1 cellular context compared by ENCODE assay signal in genomic region chr10:27099916-27100799, GRCh38.
A peak's percentile ranks its signal among the peaks of the same experiment; 100 is the strongest.
TF ChIP-seq lines count a peak whose summit lies in the region.

ANKRD26 (minus strand) TSS chr10:27100494; CDS start chr10:27100326, 168 bp downstream.

TF ChIP-seq in K562, 482 proteins besides CTCF, POLR2A, EP300 and RAD21 (continued from another document and continues in another):
- TF ChIP-seq MEF2A (IDR thresholded peaks at IDR 0.05; ENCODE audit: control insufficient read depth, low read depth, low read length), result no peak
- TF ChIP-seq ZBTB17 (CRISPR knock-in tag; IDR thresholded peaks at IDR 0.05), result no peak
- no peak; the same call in 1 of the 2 replicates for TF ChIP-seq TOE1 (IDR thresholded peaks at IDR 0.05; ENCODE audit: borderline replicate concordance)
- TF ChIP-seq TOE1 (CRISPR knock-in tag; IDR thresholded peaks at IDR 0.05; ENCODE audit: borderline replicate concordance, low read depth), result no peak
- no peak for TF ChIP-seq CREB5 (CRISPR knock-in tag; IDR thresholded peaks at IDR 0.05)
- no peak; the same call in 1 of the 2 replicates for TF ChIP-seq CHD2 (IDR thresholded peaks at IDR 0.05; ENCODE audit: low read depth, low read length)
- TF ChIP-seq MTF1 (CRISPR knock-in tag; IDR thresholded peaks at IDR 0.05; ENCODE audit: borderline replicate concordance), result no peak
- peak; percentile 51; the same call in 1 of the 2 replicates for TF ChIP-seq GABPB1 (CRISPR knock-in tag; IDR thresholded peaks at IDR 0.05)
- no peak for TF ChIP-seq ZNF384 (IDR thresholded peaks at IDR 0.05; ENCODE audit: low read depth, low read length)
- TF ChIP-seq E2F8 (IDR thresholded peaks at IDR 0.05; ENCODE audit: low read depth, partially characterized antibody), result no peak
- TF ChIP-seq, protein P1, sequence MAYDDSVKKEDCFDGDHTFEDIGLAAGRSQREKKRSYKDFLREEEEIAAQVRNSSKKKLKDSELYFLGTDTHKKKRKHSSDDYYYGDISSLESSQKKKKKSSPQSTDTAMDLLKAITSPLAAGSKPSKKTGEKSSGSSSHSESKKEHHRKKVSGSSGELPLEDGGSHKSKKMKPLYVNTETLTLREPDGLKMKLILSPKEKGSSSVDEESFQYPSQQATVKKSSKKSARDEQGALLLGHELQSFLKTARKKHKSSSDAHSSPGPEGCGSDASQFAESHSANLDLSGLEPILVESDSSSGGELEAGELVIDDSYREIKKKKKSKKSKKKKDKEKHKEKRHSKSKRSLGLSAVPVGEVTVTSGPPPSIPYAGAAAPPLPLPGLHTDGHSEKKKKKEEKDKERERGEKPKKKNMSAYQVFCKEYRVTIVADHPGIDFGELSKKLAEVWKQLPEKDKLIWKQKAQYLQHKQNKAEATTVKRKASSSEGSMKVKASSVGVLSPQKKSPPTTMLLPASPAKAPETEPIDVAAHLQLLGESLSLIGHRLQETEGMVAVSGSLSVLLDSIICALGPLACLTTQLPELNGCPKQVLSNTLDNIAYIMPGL (CRISPR knock-in tag; IDR thresholded peaks at IDR 0.05), result no peak
- TF ChIP-seq ZKSCAN3 (CRISPR knock-in tag; IDR thresholded peaks at IDR 0.05), result no peak
- TF ChIP-seq MLLT1 (IDR thresholded peaks at IDR 0.05), result no peak
- no peak for TF ChIP-seq NFXL1 (CRISPR knock-in tag; IDR thresholded peaks at IDR 0.05)
- TF ChIP-seq RBM34 (IDR thresholded peaks at IDR 0.05; ENCODE audit: borderline replicate concordance, insufficient read depth, low read length), result no peak
- peak; percentile 78 for TF ChIP-seq KDM2B (CRISPR knock-in tag; IDR thresholded peaks at IDR 0.05)
- no peak for TF ChIP-seq RCOR1 (IDR thresholded peaks at IDR 0.05; ENCODE audit: borderline replicate concordance in 1 of 2, low read depth in 2 of 2, low read length in 2 of 2)
- TF ChIP-seq, protein P2, sequence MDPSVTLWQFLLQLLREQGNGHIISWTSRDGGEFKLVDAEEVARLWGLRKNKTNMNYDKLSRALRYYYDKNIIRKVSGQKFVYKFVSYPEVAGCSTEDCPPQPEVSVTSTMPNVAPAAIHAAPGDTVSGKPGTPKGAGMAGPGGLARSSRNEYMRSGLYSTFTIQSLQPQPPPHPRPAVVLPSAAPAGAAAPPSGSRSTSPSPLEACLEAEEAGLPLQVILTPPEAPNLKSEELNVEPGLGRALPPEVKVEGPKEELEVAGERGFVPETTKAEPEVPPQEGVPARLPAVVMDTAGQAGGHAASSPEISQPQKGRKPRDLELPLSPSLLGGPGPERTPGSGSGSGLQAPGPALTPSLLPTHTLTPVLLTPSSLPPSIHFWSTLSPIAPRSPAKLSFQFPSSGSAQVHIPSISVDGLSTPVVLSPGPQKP (CRISPR knock-in tag; IDR thresholded peaks at IDR 0.05), result no peak
- TF ChIP-seq MTA3 (IDR thresholded peaks at IDR 0.05; ENCODE audit: borderline replicate concordance), result no peak; the same call in 1 of the 2 replicates
- TF ChIP-seq, protein P3, sequence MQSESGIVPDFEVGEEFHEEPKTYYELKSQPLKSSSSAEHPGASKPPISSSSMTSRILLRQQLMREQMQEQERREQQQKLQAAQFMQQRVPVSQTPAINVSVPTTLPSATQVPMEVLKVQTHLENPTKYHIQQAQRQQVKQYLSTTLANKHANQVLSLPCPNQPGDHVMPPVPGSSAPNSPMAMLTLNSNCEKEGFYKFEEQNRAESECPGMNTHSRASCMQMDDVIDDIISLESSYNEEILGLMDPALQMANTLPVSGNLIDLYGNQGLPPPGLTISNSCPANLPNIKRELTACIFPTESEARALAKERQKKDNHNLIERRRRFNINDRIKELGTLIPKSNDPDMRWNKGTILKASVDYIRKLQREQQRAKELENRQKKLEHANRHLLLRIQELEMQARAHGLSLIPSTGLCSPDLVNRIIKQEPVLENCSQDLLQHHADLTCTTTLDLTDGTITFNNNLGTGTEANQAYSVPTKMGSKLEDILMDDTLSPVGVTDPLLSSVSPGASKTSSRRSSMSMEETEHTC (IDR thresholded peaks at IDR 0.05), result no peak
- peak; percentile 71; the same call in 1 of the 2 replicates for TF ChIP-seq ATF6 (CRISPR knock-in tag; IDR thresholded peaks at IDR 0.05)
- no peak for TF ChIP-seq HOMEZ (CRISPR knock-in tag; IDR thresholded peaks at IDR 0.05)
- no peak for TF ChIP-seq CBX2 (IDR thresholded peaks at IDR 0.05; ENCODE audit: insufficient read depth, low read length, poor library complexity, severe bottlenecking)
- 0 out of 2 replicates have a peak, but pooled peaks have one; percentile 12 for TF ChIP-seq SMAD4 (CRISPR knock-in tag; conservative IDR thresholded peaks at IDR 0.05)
- TF ChIP-seq NCOA6 (IDR thresholded peaks at IDR 0.05), result no peak
- TF ChIP-seq NUFIP1 (IDR thresholded peaks at IDR 0.05; ENCODE audit: partially characterized antibody), result no peak
- no peak for TF ChIP-seq WHSC1 (IDR thresholded peaks at IDR 0.05; ENCODE audit: low read length)
- no peak for TF ChIP-seq ZFP30 (CRISPR knock-in tag; IDR thresholded peaks at IDR 0.05; ENCODE audit: borderline replicate concordance)
- TF ChIP-seq, protein P4, sequence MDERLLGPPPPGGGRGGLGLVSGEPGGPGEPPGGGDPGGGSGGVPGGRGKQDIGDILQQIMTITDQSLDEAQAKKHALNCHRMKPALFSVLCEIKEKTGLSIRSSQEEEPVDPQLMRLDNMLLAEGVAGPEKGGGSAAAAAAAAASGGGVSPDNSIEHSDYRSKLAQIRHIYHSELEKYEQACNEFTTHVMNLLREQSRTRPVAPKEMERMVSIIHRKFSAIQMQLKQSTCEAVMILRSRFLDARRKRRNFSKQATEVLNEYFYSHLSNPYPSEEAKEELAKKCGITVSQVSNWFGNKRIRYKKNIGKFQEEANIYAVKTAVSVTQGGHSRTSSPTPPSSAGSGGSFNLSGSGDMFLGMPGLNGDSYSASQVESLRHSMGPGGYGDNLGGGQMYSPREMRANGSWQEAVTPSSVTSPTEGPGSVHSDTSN (CRISPR knock-in tag; IDR thresholded peaks at IDR 0.05; ENCODE audit: low read depth), result no peak
- TF ChIP-seq, protein P4 (tag; conservative IDR thresholded peaks at IDR 0.05; ENCODE audit: low read depth), result no peak
- TF ChIP-seq TBP (optimal IDR thresholded peaks at IDR 0.05; ENCODE audit: low read depth, low read length), result peak; percentile 83
- no peak for TF ChIP-seq ZNF778 (CRISPR knock-in tag; IDR thresholded peaks at IDR 0.05)
- no peak for TF ChIP-seq GABPB2 (CRISPR knock-in tag; conservative IDR thresholded peaks at IDR 0.05)
- no peak for TF ChIP-seq STAG1 (CRISPR knock-in tag; IDR thresholded peaks at IDR 0.05; ENCODE audit: borderline replicate concordance)
- TF ChIP-seq HMG20B (CRISPR knock-in tag; IDR thresholded peaks at IDR 0.05), result no peak
- TF ChIP-seq CBX5 (IDR thresholded peaks at IDR 0.05; ENCODE audit: borderline replicate concordance, low read depth), result no peak
- peak; percentile 99 for TF ChIP-seq EGR1 (conservative IDR thresholded peaks at IDR 0.05)
- TF ChIP-seq FOXP4 (CRISPR knock-in tag; IDR thresholded peaks at IDR 0.05; ENCODE audit: borderline replicate concordance), result no peak
- TF ChIP-seq NR3C1 (CRISPR knock-in tag; IDR thresholded peaks at IDR 0.05), result no peak
- TF ChIP-seq ZNF551 (CRISPR knock-in tag; IDR thresholded peaks at IDR 0.05), result no peak
- TF ChIP-seq NCOA1 (IDR thresholded peaks at IDR 0.05; ENCODE audit: low read depth), result no peak
- TF ChIP-seq CREBBP (IDR thresholded peaks at IDR 0.05; ENCODE audit: low read depth, low read length), result no peak
- TF ChIP-seq SIRT6 (IDR thresholded peaks at IDR 0.05; ENCODE audit: low read depth, low read length), result no peak
